In the genomic region with DNA sequence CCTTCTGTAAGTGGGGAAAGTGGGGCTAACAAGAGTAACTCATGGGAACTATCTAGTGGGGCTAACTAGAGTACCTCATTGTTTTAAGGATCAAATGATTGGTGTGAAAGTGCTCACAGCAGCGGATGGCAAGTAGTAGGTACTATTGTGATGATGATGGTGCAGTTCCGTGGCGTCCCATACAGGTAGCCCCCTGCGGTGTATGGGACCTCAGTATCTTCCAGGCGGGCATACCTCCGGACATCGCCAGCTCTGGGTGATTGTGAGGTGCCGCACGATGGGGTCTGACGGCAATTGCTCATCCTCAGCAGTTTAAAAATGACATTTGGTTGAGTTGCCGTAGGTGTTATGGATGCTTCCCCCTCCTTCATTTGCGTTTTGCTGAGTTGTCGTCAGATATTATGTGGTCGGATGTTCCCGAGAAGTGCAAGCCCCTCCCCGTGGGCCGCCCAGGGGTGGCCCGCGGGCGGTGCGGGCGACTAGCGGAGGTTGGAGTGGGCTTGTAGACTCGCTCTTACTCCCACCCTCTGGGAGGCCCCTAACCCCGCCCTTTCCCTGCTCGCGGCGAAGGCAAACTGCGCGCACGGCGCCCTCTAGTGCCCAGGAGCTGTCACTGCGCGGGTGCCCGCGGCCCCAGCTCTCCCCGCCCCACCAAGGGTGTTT, we compare ENCODE assay signal across 8 cellular contexts. TPM values are rescaled to one million over a fixed set of nuclear protein-coding genes. Genes with fewer than 3 reads are reported as not detected.
DNase-seq lines count a peak whose midpoint lies in the region; ATAC-seq and TF ChIP-seq lines count a peak whose summit lies in the region.

No MANE protein-coding gene starts in this region.

- DNase-seq in COR-L47 (lab: John Stamatoyannopoulos, UW), result peak; percentile 54
- peak; percentile 63 for DNase-seq in GM20000 (ENCODE audit: low spot score)
- peak; percentile 5 to 47 for DNase-seq in HL-60 (ENCODE audit: low read depth in 1 of 2, low spot score in 1 of 2)
- DNase-seq in Panc1 (ENCODE audit: low read depth, low spot score), result peak; percentile 8
- DNase-seq in activated T-helper 1 cell treated with anti-CD3 and anti-CD28 coated beads, Interleukin-2, amount 50 U/mL, for 16 hours (ENCODE audit: low read depth in 1 of 2, low spot score in 1 of 2), result peak; percentile 50 to 68
- DNase-seq in foreskin keratinocyte, result no peak
- DNase-seq in occipital lobe (lab: John Stamatoyannopoulos, UW), result peak; percentile 2
- DNase-seq in substantia nigra (lab: John Stamatoyannopoulos, UW), result peak in 39 of 49 donors; percentile 0 to 68 (median 10)

- CTCF ChIA-PET in Panc1 (lab: Charles Lee), result interaction anchor here (0.6 to 0.8 kb wide), 5 partner anchors 82 to 629 kb away, joined by 3 to 4 read pairs (median 3); no protein-coding TSS in a partner anchor

- TF ChIP-seq CTCF in GM20000 (IDR thresholded peaks at IDR 0.05; ENCODE audit: extremely low read depth, missing control alignments) (peak; percentile 77), HL-60 (IDR thresholded peaks at IDR 0.05; ENCODE audit: insufficient read depth, low read length) (peak; percentile 35), Panc1 (IDR thresholded peaks at IDR 0.05) (peak; percentile 97), foreskin keratinocyte (conservative IDR thresholded peaks at IDR 0.05) (peak; percentile 72)

- H3K4me3 ChIP-seq in HL-60 (replicated peaks; ENCODE audit: insufficient read depth, low read length) (peak overlapping the region; percentile 24), Panc1 (ENCODE audit: low read depth in 2 of 2, low read length in 2 of 2) (peak overlapping the region; percentile 48 to 74)

- H3K36me3 ChIP-seq in Panc1 (ENCODE audit: control insufficient read depth, insufficient read depth, low read length), result no peaks in the 10 kb centered on the region; the same call in 1 of the 2 replicates

- H3K4me1 ChIP-seq in Panc1 (ENCODE audit: control insufficient read depth, insufficient read depth, low read length), result peaks cover 5% of the 10 kb centered on the region
- no peaks in the 10 kb centered on the region for H3K4me1 ChIP-seq in foreskin keratinocyte

- no peaks in the 10 kb centered on the region for H3K9me3 ChIP-seq in Panc1 (ENCODE audit: control insufficient read depth, insufficient read depth, low read depth, low read length)

- POLR2A ChIA-PET in Panc1 (lab: Charles Lee), result no interaction called here

- in situ Hi-C loops in Panc1 (cut with HindIII; ENCODE audit: low pct_unique_long_range_greater_than_20kb, low sequenced_read_pairs), result no loop called here

- no TSS peak for BruUV-seq in Panc1 (replicated peaks; lab: Mats Ljungman, UMichigan)

- peaks cover 7% of the 10 kb centered on the region for H3K27me3 ChIP-seq in HL-60 (ENCODE audit: insufficient read depth, poor library complexity, severe bottlenecking)
- H3K27me3 ChIP-seq in Panc1 (ENCODE audit: control insufficient read depth, insufficient read depth, low read length), result peaks cover 30% of the 10 kb centered on the region
- peaks cover 11% of the 10 kb centered on the region for H3K27me3 ChIP-seq in foreskin keratinocyte

- intact Hi-C loops in Panc1 (cut with micrococcal nuclease; ENCODE audit: unreplicated experiment), result loop anchor here (1.0 kb wide), 1 partner anchor 97 kb away; no protein-coding TSS in a partner anchor

- ATAC-seq in Panc1 (peak; percentile 97), foreskin keratinocyte (peak; percentile 97)

- no peak overlapping the region for H3K27ac ChIP-seq in HL-60 (replicated peaks)
- no peak overlapping the region for H3K27ac ChIP-seq in Panc1 (ENCODE audit: low read length)
- no peak overlapping the region for H3K27ac ChIP-seq in foreskin keratinocyte
- H3K27ac ChIP-seq in substantia nigra (ENCODE audit: low read depth, low read length, poor library complexity, severe bottlenecking), result no peak overlapping the region

RNA-seq across cellular contexts. Expression of gene GPR101, which starts 18.3 kb away (rescaled TPM):
- total RNA-seq in Panc1 (2021; ENCODE audit: unreplicated experiment) (not detected), foreskin keratinocyte (not detected in 2 replicates), occipital lobe (not detected)
- polyA plus RNA-seq in Panc1 (2012; ENCODE audit: insufficient read length), result not detected
- polyA plus RNA-seq in foreskin keratinocyte, result not detected in 2 replicates

Comparison
In these comparisons a context has a peak if more than half of its experiments do, and no peak if none do; other contexts are left out.
1. DNase-seq: peak in COR-L47 (single experiment), GM20000 (single experiment), HL-60 (2 of 2), Panc1 (single experiment), activated T-helper 1 cell treated with anti-CD3 and anti-CD28 coated beads, Interleukin-2, amount 50 U/mL, for 16 hours (2 of 2), occipital lobe (single experiment) and substantia nigra (39 of 49); none in foreskin keratinocyte (0 of 2).
2. CTCF ChIP-seq: peak in every context shown above with its lines; median percentile 97 in Panc1; 77 in GM20000; 72 in foreskin keratinocyte; 35 in HL-60.